In genomic region chr16:14004031-14004718, GRCh38 we compare ENCODE assay signal across 1 cellular context.
TF ChIP-seq lines count a peak whose summit lies in the region.

No MANE protein-coding gene starts in this region.

TF ChIP-seq in GM23338, 12 proteins besides CTCF, POLR2A, EP300 and RAD21 (continued from another document):
- no peak for TF ChIP-seq ZNF462 (CRISPR knock-in tag; IDR thresholded peaks at IDR 0.05)
- TF ChIP-seq STAT1 (IDR thresholded peaks at IDR 0.05; ENCODE audit: unreplicated experiment) = no peak
- TF ChIP-seq CREB1 (CRISPR knock-in tag; IDR thresholded peaks at IDR 0.05; ENCODE audit: low read depth) = no peak
- TF ChIP-seq NANOG (IDR thresholded peaks at IDR 0.05; ENCODE audit: borderline replicate concordance) = no peak
- no peak for TF ChIP-seq ZNF331 (CRISPR knock-in tag; IDR thresholded peaks at IDR 0.05; ENCODE audit: low read depth)
- TF ChIP-seq ETS1 (IDR thresholded peaks at IDR 0.05) = no peak
- no peak for TF ChIP-seq REST (IDR thresholded peaks at IDR 0.05; ENCODE audit: unreplicated experiment)
- TF ChIP-seq POLR2AphosphoS5 (IDR thresholded peaks at IDR 0.05; ENCODE audit: low read depth) = no peak
- no peak for TF ChIP-seq EZH2 (IDR thresholded peaks at IDR 0.05; ENCODE audit: low read depth, unreplicated experiment)
